8 cellular contexts compared by ENCODE assay signal in genomic region chr13:98853791-98854191, GRCh38.
A peak's percentile ranks its signal among the peaks of the same experiment; 100 is the strongest.
DNase-seq lines count a peak whose midpoint lies in the region; ATAC-seq, FAIRE-seq and TF ChIP-seq lines count a peak whose summit lies in the region.

No MANE protein-coding gene starts in this region.

- H3K9me3 ChIP-seq in MM.1S (replicated peaks; ENCODE audit: insufficient read depth, low read length) = no peaks in the 10 kb centered on the region
- no peaks in the 10 kb centered on the region for H3K9me3 ChIP-seq in hepatocyte (ENCODE audit: low read depth)

- H3K79me2 ChIP-seq in MM.1S (ENCODE audit: low read length) = no peaks in the 10 kb centered on the region
- H3K79me2 ChIP-seq in hepatocyte = no peaks in the 10 kb centered on the region

- H3K4me1 ChIP-seq in MM.1S (ENCODE audit: low read length) = peaks cover 17% of the 10 kb centered on the region
- no peaks in the 10 kb centered on the region for H3K4me1 ChIP-seq in hepatocyte (ENCODE audit: insufficient read depth)

- peak; percentile 76 for FAIRE-seq in GM12892 (lab: Jason Lieb, UNC)

- H4K20me1 ChIP-seq in MM.1S (ENCODE audit: insufficient read depth, low read length) (no peaks in the 10 kb centered on the region), hepatocyte (ENCODE audit: insufficient read depth, poor library complexity, severe bottlenecking) (no peaks in the 10 kb centered on the region)

- H3K27ac ChIP-seq in MM.1S (ENCODE audit: low read length) (peak overlapping the region; percentile 83), hepatocyte (no peak overlapping the region)

- H3F3A ChIP-seq in MM.1S (ENCODE audit: insufficient read depth, low read length) = peaks cover 16% of the 10 kb centered on the region

- H2AFZ ChIP-seq in MM.1S (ENCODE audit: low read length) (peak overlapping the region; percentile 14; the same call in 1 of the 2 replicates), hepatocyte (no peak overlapping the region)

- WGBS in hepatocyte (ENCODE audit: low lambda C conversion rate, missing lambda C conversion rate) = 91% methylated on average over 6 of the region's 6 CpGs

- TF ChIP-seq CTCF in MM.1S (IDR thresholded peaks at IDR 0.05; ENCODE audit: low read length) = no peak
- no peak for TF ChIP-seq CTCF in hepatocyte (IDR thresholded peaks at IDR 0.05; ENCODE audit: poor library complexity)

- peak overlapping the region; percentile 18; the same call in 1 of the 2 replicates for H3K4me3 ChIP-seq in MM.1S (ENCODE audit: low read length)
- H3K4me3 ChIP-seq in hepatocyte = no peak overlapping the region

- TF ChIP-seq POLR2A in GM12892 (IDR thresholded peaks at IDR 0.05; ENCODE audit: low read depth, low read length) = no peak

- H3K9me2 ChIP-seq in MM.1S (replicated peaks; ENCODE audit: insufficient read depth, low read length) = no peaks in the 10 kb centered on the region
- H3K9me2 ChIP-seq in hepatocyte (replicated peaks; ENCODE audit: insufficient read depth) = no peaks in the 10 kb centered on the region

- DNase-seq in GM12892 (ENCODE audit: insufficient read length) (peak; percentile 25), MM.1S (peak; percentile 96), fibroblast of gingiva (ENCODE audit: low read depth) (peak; percentile 89), amygdala (lab: John Stamatoyannopoulos, UW) (no peak), NCI-H345 (lab: John Stamatoyannopoulos, UW) (no peak), NCI-H446 (lab: John Stamatoyannopoulos, UW) (no peak), hepatocyte (ENCODE audit: low spot score) (no peak)

- H3K4me2 ChIP-seq in MM.1S (ENCODE audit: low read depth, low read length) = peak overlapping the region; percentile 32; the same call in 1 of the 2 replicates
- H3K4me2 ChIP-seq in hepatocyte = no peak overlapping the region

- H3K36me3 ChIP-seq in MM.1S (replicated peaks; ENCODE audit: insufficient read depth, low read length) (no peaks in the 10 kb centered on the region), hepatocyte (replicated peaks; ENCODE audit: insufficient read depth, low read depth) (no peaks in the 10 kb centered on the region)

- peak; percentile 99 for ATAC-seq in GM21576 (IDR thresholded peaks at IDR 0.05; ENCODE audit: unreplicated experiment)

- H3K27me3 ChIP-seq in MM.1S (replicated peaks; ENCODE audit: insufficient read depth, low read length) = no peaks in the 10 kb centered on the region
- H3K27me3 ChIP-seq in hepatocyte = no peaks in the 10 kb centered on the region

- peak overlapping the region; percentile 46; the same call in 1 of the 2 replicates for H3K9ac ChIP-seq in MM.1S (ENCODE audit: low read length)

Comparison
In these comparisons a context has a peak if more than half of its experiments do, and no peak if none do; other contexts are left out.
1. DNase-seq: peak in GM12892 (single experiment), MM.1S (single experiment) and fibroblast of gingiva (single experiment); none in amygdala (0 of 56), NCI-H345 (single experiment), NCI-H446 (0 of 2) and hepatocyte (single experiment).